17 cellular contexts compared by ENCODE assay signal in genomic region chr1:161260939-161261858, GRCh38. TPM values are rescaled to one million over a fixed set of nuclear protein-coding genes. Genes with fewer than 3 reads are reported as not detected.
A peak's percentile ranks its signal among the peaks of the same experiment; 100 is the strongest.
DNase-seq lines count a peak whose midpoint lies in the region; ATAC-seq and TF ChIP-seq lines count a peak whose summit lies in the region.
"Had no signal": no experiment of that assay in that cellular context is flagged by ENCODE, and none has a peak within 500 bp of the region (broad histone marks: within the 10 kb centered on the region; RNA-seq: fewer than 3 reads in every experiment).

No MANE protein-coding gene starts in this region.

- H3K4me3 Mint-ChIP-seq in activated B cell treated with CpG ODN at 0.5 μM for 24 hours (no peak overlapping the region), nephron (peak overlapping the region in 2 of 3 experiments; percentile 49 to 52)
- H3K4me3 Mint-ChIP-seq in CD8-positive, alpha-beta T cell = no peak overlapping the region
- no peak overlapping the region for H3K4me3 Mint-ChIP-seq in naive thymus-derived CD8-positive, alpha-beta T cell
- H3K4me3 Mint-ChIP-seq in CD4-positive, alpha-beta T cell = no peak overlapping the region
- H3K4me3 Mint-ChIP-seq: activated CD4-positive, alpha-beta memory T cell treated with anti-CD3 and anti-CD28 coated beads, Interleukin-2, amount 10 ng/mL, durations not matched to agents 7 days and 5 days had no signal

- CTCF ChIA-PET in activated B cell treated with CpG ODN at 0.5 μM for 24 hours (lab: Charles Lee) = no interaction called here
- CTCF ChIA-PET in CD8-positive, alpha-beta T cell (lab: Charles Lee) = interaction anchor here (1.9 kb wide), 1 partner anchor 121 kb away, joined by 5 read pairs; no protein-coding TSS in a partner anchor
- CTCF ChIA-PET in CD4-positive, alpha-beta T cell (lab: Charles Lee) = no interaction called here

- H3K27me3 ChIP-seq in GM06990 (replicated peaks; ENCODE audit: control insufficient read depth, insufficient read depth, low read length) = peaks cover 2% of the 10 kb centered on the region
- H3K27me3 ChIP-seq in CD8-positive, alpha-beta T cell (ENCODE audit: insufficient read depth, low read length) = peaks cover 13% of the 10 kb centered on the region
- H3K27me3 ChIP-seq in CD4-positive, alpha-beta T cell (ENCODE audit: control insufficient read depth, insufficient read depth, low read length) = peaks cover 44% of the 10 kb centered on the region

- ATAC-seq in HG03342 (IDR thresholded peaks at IDR 0.05; ENCODE audit: unreplicated experiment) (peak; percentile 43), activated B cell treated with CpG ODN at 0.5 μM for 24 hours (ENCODE audit: low read depth) (peak; percentile 57)
- ATAC-seq in CD8-positive, alpha-beta T cell = no peak
- ATAC-seq in naive thymus-derived CD8-positive, alpha-beta T cell = no peak
- ATAC-seq in CD4-positive, alpha-beta T cell (ENCODE audit: poor library complexity) = no peak
- ATAC-seq: gastrocnemius medialis had no signal

- no peak overlapping the region for H3K27ac ChIP-seq in CD8-positive, alpha-beta T cell (ENCODE audit: low read depth, low read length)
- H3K27ac ChIP-seq in CD4-positive, alpha-beta T cell (ENCODE audit: low read depth, low read length) = no peak overlapping the region
- H3K27ac ChIP-seq: gastrocnemius medialis, tibial nerve had no signal

- peaks cover 30% of the 10 kb centered on the region for H3K4me1 Mint-ChIP-seq in activated B cell treated with CpG ODN at 0.5 μM for 24 hours
- peaks cover 25% of the 10 kb centered on the region for H3K4me1 Mint-ChIP-seq in nephron
- peaks cover 19% of the 10 kb centered on the region for H3K4me1 Mint-ChIP-seq in CD8-positive, alpha-beta T cell (ENCODE audit: low read depth)
- peaks cover 11 to 37% (median 24%) of the 10 kb centered on the region in 4 donors for H3K4me1 Mint-ChIP-seq in naive thymus-derived CD8-positive, alpha-beta T cell
- H3K4me1 Mint-ChIP-seq in CD4-positive, alpha-beta T cell (ENCODE audit: low read depth) = peaks cover 5% of the 10 kb centered on the region

- TF ChIP-seq CTCF in GM06990 (IDR thresholded peaks at IDR 0.05; ENCODE audit: insufficient read depth, low read length, poor library complexity, severe bottlenecking) = no peak
- TF ChIP-seq CTCF in activated B cell treated with CpG ODN at 0.5 μM for 24 hours (IDR thresholded peaks at IDR 0.05) = no peak
- TF ChIP-seq CTCF in nephron (IDR thresholded peaks at IDR 0.05; ENCODE audit: unreplicated experiment in 3 of 3) = no peak
- no peak for TF ChIP-seq CTCF in CD8-positive, alpha-beta T cell (IDR thresholded peaks at IDR 0.05)
- TF ChIP-seq CTCF in CD4-positive, alpha-beta T cell (IDR thresholded peaks at IDR 0.05) = no peak

- H3K9me3 Mint-ChIP-seq in activated B cell treated with CpG ODN at 0.5 μM for 24 hours = peaks cover 13% of the 10 kb centered on the region
- H3K9me3 Mint-ChIP-seq in nephron = peaks cover 23% of the 10 kb centered on the region
- peaks cover 12% of the 10 kb centered on the region for H3K9me3 Mint-ChIP-seq in CD8-positive, alpha-beta T cell
- peaks cover 0 to 25% (median 11%) of the 10 kb centered on the region in 9 donors for H3K9me3 Mint-ChIP-seq in naive thymus-derived CD8-positive, alpha-beta T cell
- peaks cover 4% of the 10 kb centered on the region for H3K9me3 Mint-ChIP-seq in CD4-positive, alpha-beta T cell

- peaks cover 53% of the 10 kb centered on the region for H3K27me3 Mint-ChIP-seq in activated B cell treated with CpG ODN at 0.5 μM for 24 hours
- H3K27me3 Mint-ChIP-seq in nephron (ENCODE audit: low read depth) = peaks cover 54% of the 10 kb centered on the region
- H3K27me3 Mint-ChIP-seq in CD8-positive, alpha-beta T cell (ENCODE audit: low read depth) = peaks cover 58% of the 10 kb centered on the region
- peaks cover 28 to 76% (median 57%) of the 10 kb centered on the region in 5 donors for H3K27me3 Mint-ChIP-seq in naive thymus-derived CD8-positive, alpha-beta T cell
- peaks cover 69% of the 10 kb centered on the region for H3K27me3 Mint-ChIP-seq in CD4-positive, alpha-beta T cell

- peaks cover 8% of the 10 kb centered on the region for H3K4me1 ChIP-seq in CD8-positive, alpha-beta T cell (ENCODE audit: insufficient read depth, low read length)

- H3K9me3 ChIP-seq in CD8-positive, alpha-beta T cell (ENCODE audit: low read length) = peaks cover 4% of the 10 kb centered on the region
- H3K9me3 ChIP-seq in CD4-positive, alpha-beta T cell (ENCODE audit: control insufficient read depth, low read length) = peaks cover 13% of the 10 kb centered on the region

- peaks cover 8% of the 10 kb centered on the region for H3K36me3 Mint-ChIP-seq in activated B cell treated with CpG ODN at 0.5 μM for 24 hours (ENCODE audit: low read depth)
- peaks cover 8% of the 10 kb centered on the region for H3K36me3 Mint-ChIP-seq in nephron (ENCODE audit: low read depth)
- peaks cover 6% of the 10 kb centered on the region for H3K36me3 Mint-ChIP-seq in CD8-positive, alpha-beta T cell
- peaks cover 9 to 22% (median 17%) of the 10 kb centered on the region in 3 donors for H3K36me3 Mint-ChIP-seq in naive thymus-derived CD8-positive, alpha-beta T cell
- H3K36me3 Mint-ChIP-seq in CD4-positive, alpha-beta T cell (ENCODE audit: low read depth) = peaks cover 12% of the 10 kb centered on the region

- DNase-seq in GM06990 (ENCODE audit: extremely low read depth, insufficient read length) (peak; percentile 18), activated B cell treated with CpG ODN at 0.5 μM for 24 hours (peak; percentile 16), 8988T (no peak)
- no peak for DNase-seq in CD8-positive, alpha-beta T cell
- no peak for DNase-seq in naive thymus-derived CD8-positive, alpha-beta T cell
- no peak for DNase-seq in CD4-positive, alpha-beta T cell
- DNase-seq: activated CD4-positive, alpha-beta memory T cell treated with anti-CD3 and anti-CD28 coated beads, Interleukin-2, amount 10 ng/mL, durations not matched to agents 7 days and 5 days; activated naive CD4-positive, alpha-beta T cell treated with anti-CD3 and anti-CD28 coated beads, Interleukin-2, amount 50 U/mL, for 16 hours; DND-41; gastrocnemius medialis; NCI-H524 treated with DMSO at 0.1 percent for 48 hours; T-helper 1 cell had no signal

- H3K27ac Mint-ChIP-seq in activated B cell treated with CpG ODN at 0.5 μM for 24 hours (no peak overlapping the region), nephron (peak overlapping the region in 1 of 3 experiments; percentile 27)
- no peak overlapping the region for H3K27ac Mint-ChIP-seq in CD8-positive, alpha-beta T cell
- no peak overlapping the region for H3K27ac Mint-ChIP-seq in naive thymus-derived CD8-positive, alpha-beta T cell
- H3K27ac Mint-ChIP-seq in CD4-positive, alpha-beta T cell = no peak overlapping the region
- H3K27ac Mint-ChIP-seq: activated CD4-positive, alpha-beta memory T cell treated with anti-CD3 and anti-CD28 coated beads, Interleukin-2, amount 10 ng/mL, durations not matched to agents 7 days and 5 days had no signal

- H3K36me3 ChIP-seq in GM06990 (ENCODE audit: control insufficient read depth, insufficient read depth, low read length) = no peaks in the 10 kb centered on the region
- no peaks in the 10 kb centered on the region for H3K36me3 ChIP-seq in CD8-positive, alpha-beta T cell (ENCODE audit: insufficient read depth, low read length)
- H3K36me3 ChIP-seq: gastrocnemius medialis, tibial nerve had no signal

- intact Hi-C loops in activated B cell treated with CpG ODN at 0.5 μM for 24 hours (cut with micrococcal nuclease) = no loop called here
- intact Hi-C loops in CD8-positive, alpha-beta T cell (cut with DNase I, micrococcal nuclease) = no loop called here
- intact Hi-C loops in CD4-positive, alpha-beta T cell (cut with DNase I, micrococcal nuclease) = loop anchor here in 1 of 2 experiments (1.0 kb wide), 1 partner anchor 41 kb away; no protein-coding TSS in a partner anchor

- no peak overlapping the region for H3K4me3 ChIP-seq in GM06990 (replicated peaks; ENCODE audit: low read depth, low read length)
- H3K4me3 ChIP-seq in CD8-positive, alpha-beta T cell (ENCODE audit: low read depth, low read length) = no peak overlapping the region
- H3K4me3 ChIP-seq: gastrocnemius medialis, tibial nerve had no signal

- POLR2A ChIA-PET in activated B cell treated with CpG ODN at 0.5 μM for 24 hours (lab: Charles Lee) = no interaction called here
- POLR2A ChIA-PET in CD8-positive, alpha-beta T cell (lab: Charles Lee) = interaction anchor here (0.9 kb wide), 1 partner anchor 20 kb away, joined by 3 read pairs; no protein-coding TSS in a partner anchor
- POLR2A ChIA-PET in naive thymus-derived CD8-positive, alpha-beta T cell (lab: Charles Lee) = interaction anchor here (0.5 kb wide), 1 partner anchor 11 kb away, joined by 6 read pairs; no protein-coding TSS in a partner anchor
- POLR2A ChIA-PET in CD4-positive, alpha-beta T cell (lab: Charles Lee) = no interaction called here

RNA-seq across cellular contexts. Expression of gene PCP4L1, which starts 2.7 kb away (rescaled TPM):
- total RNA-seq in activated B cell treated with CpG ODN at 0.5 μM for 24 hours = not detected in 2 replicates
- total RNA-seq in CD8-positive, alpha-beta T cell = not detected
- not detected for total RNA-seq in naive thymus-derived CD8-positive, alpha-beta T cell
- polyA plus RNA-seq in naive thymus-derived CD8-positive, alpha-beta T cell = not detected
- not detected for total RNA-seq in CD4-positive, alpha-beta T cell
- total RNA-seq: gastrocnemius medialis, lung microvascular endothelial cell, pulmonary artery endothelial cell had no signal

RNA-seq across cellular contexts. Expression of gene NR1I3, which starts 23.2 kb away (rescaled TPM):
- total RNA-seq in activated B cell treated with CpG ODN at 0.5 μM for 24 hours = 0.15 TPM in 1 of 2 replicates, not detected in the other
- total RNA-seq in CD8-positive, alpha-beta T cell = not detected
- total RNA-seq in naive thymus-derived CD8-positive, alpha-beta T cell = not detected
- polyA plus RNA-seq in naive thymus-derived CD8-positive, alpha-beta T cell = under 1 TPM in 1 of 3 donors, not detected in 2; 0.19 TPM
- not detected for total RNA-seq in CD4-positive, alpha-beta T cell
- total RNA-seq: activated CD4-positive, alpha-beta memory T cell treated with anti-CD3 and anti-CD28 coated beads, Interleukin-2, amount 10 ng/mL, durations not matched to agents 7 days and 5 days; gastrocnemius medialis; lung microvascular endothelial cell; pulmonary artery endothelial cell; tibial nerve had no signal

RNA-seq across cellular contexts. Expression of gene TOMM40L, which starts 35.3 kb away (rescaled TPM):
- 11.7 and 12.4 TPM in 2 replicates for total RNA-seq in activated B cell treated with CpG ODN at 0.5 μM for 24 hours
- total RNA-seq in CD8-positive, alpha-beta T cell = 1 to 10 TPM; 4.7 to 4.9 TPM
- total RNA-seq in naive thymus-derived CD8-positive, alpha-beta T cell = 10 to 100 TPM in 1 of 2 experiments, 1 to 10 TPM in 1; 9.6 to 11.3 TPM
- 1 to 10 TPM; 4.9 to 8.1 (median 8.0) TPM for polyA plus RNA-seq in naive thymus-derived CD8-positive, alpha-beta T cell
- 1 to 10 TPM; 3.2 to 4.1 TPM for total RNA-seq in CD4-positive, alpha-beta T cell

RNA-seq across cellular contexts. Expression of gene APOA2, which starts 37.8 kb away (rescaled TPM):
- total RNA-seq in activated B cell treated with CpG ODN at 0.5 μM for 24 hours = not detected in 2 replicates
- not detected for total RNA-seq in CD8-positive, alpha-beta T cell
- total RNA-seq in naive thymus-derived CD8-positive, alpha-beta T cell = not detected
- not detected for polyA plus RNA-seq in naive thymus-derived CD8-positive, alpha-beta T cell
- total RNA-seq in CD4-positive, alpha-beta T cell = not detected
- total RNA-seq: activated CD4-positive, alpha-beta memory T cell treated with anti-CD3 and anti-CD28 coated beads, Interleukin-2, amount 10 ng/mL, durations not matched to agents 7 days and 5 days; lung microvascular endothelial cell; pulmonary artery endothelial cell; tibial nerve had no signal

RNA-seq across cellular contexts. Expression of gene FCER1G, which starts 46.1 kb away (rescaled TPM):
- 0.60 and 0.69 TPM in 2 replicates for total RNA-seq in activated B cell treated with CpG ODN at 0.5 μM for 24 hours
- 1 to 10 TPM in 1 of 2 experiments, under 1 TPM in 1; 0.67 to 1.4 TPM for total RNA-seq in CD8-positive, alpha-beta T cell
- 10 to 100 TPM; 27.7 to 31.8 TPM for total RNA-seq in naive thymus-derived CD8-positive, alpha-beta T cell
- polyA plus RNA-seq in naive thymus-derived CD8-positive, alpha-beta T cell = 100 to 1,000 TPM in 1 of 3 donors, 10 to 100 TPM in 2; 67.1 to 107 (median 84.4) TPM
- 1 to 10 TPM; 2.0 TPM for total RNA-seq in CD4-positive, alpha-beta T cell
- total RNA-seq: lung microvascular endothelial cell had no signal

Comparison
In these comparisons a context has a peak if more than half of its experiments do, and no peak if none do; other contexts are left out.
1. DNase-seq: peak in GM06990 (single experiment) and activated B cell treated with CpG ODN at 0.5 μM for 24 hours (single experiment); none in CD8-positive, alpha-beta T cell (0 of 7), 8988T (single experiment), naive thymus-derived CD8-positive, alpha-beta T cell (0 of 10) and CD4-positive, alpha-beta T cell (0 of 10).
2. ATAC-seq: peak in HG03342 (single experiment) and activated B cell treated with CpG ODN at 0.5 μM for 24 hours (single experiment); none in CD8-positive, alpha-beta T cell (single experiment), naive thymus-derived CD8-positive, alpha-beta T cell (0 of 2) and CD4-positive, alpha-beta T cell (single experiment).
3. H3K4me3 Mint-ChIP-seq: peak in nephron (2 of 3); none in activated B cell treated with CpG ODN at 0.5 μM for 24 hours (single experiment), CD8-positive, alpha-beta T cell (single experiment), naive thymus-derived CD8-positive, alpha-beta T cell (0 of 10) and CD4-positive, alpha-beta T cell (single experiment).
4. POLR2A ChIA-PET loops: an anchor here in CD8-positive, alpha-beta T cell (0.9 kb wide) and naive thymus-derived CD8-positive, alpha-beta T cell (0.5 kb wide); none called in activated B cell treated with CpG ODN at 0.5 μM for 24 hours and CD4-positive, alpha-beta T cell.